Comparison of ENCODE assay signal across 8 cellular contexts in genomic region chr20:44651507-44652373, GRCh38. TPM values are rescaled to one million over a fixed set of nuclear protein-coding genes. Genes with fewer than 3 reads are reported as not detected.
DNase-seq lines count a peak whose midpoint lies in the region; ATAC-seq, FAIRE-seq and TF ChIP-seq lines count a peak whose summit lies in the region.

Gene ADA, minus strand, starts transcription at chr20:44651699. Its CDS starts 92 bp downstream, at chr20:44651607.

- peaks cover 2% of the 10 kb centered on the region for H3K36me3 Mint-ChIP-seq in activated naive CD8-positive, alpha-beta T cell treated with anti-CD3 and anti-CD28 coated beads, Interleukin-2, amount 50 U/mL, for 24 hours (ENCODE audit: low read depth)

- TF ChIP-seq POLR2A in ovary (IDR thresholded peaks at IDR 0.05), result peak; percentile 23

- H3K9me3 ChIP-seq in cardiac muscle cell (ENCODE audit: low read depth) (no peaks in the 10 kb centered on the region), ovary (no peaks in the 10 kb centered on the region)

- peak; percentile 26 for ATAC-seq in HG03159 (IDR thresholded peaks at IDR 0.05; ENCODE audit: unreplicated experiment)
- peak; percentile 51 for ATAC-seq in activated naive CD8-positive, alpha-beta T cell treated with anti-CD3 and anti-CD28 coated beads, Interleukin-2, amount 50 U/mL, for 24 hours

- H3K36me3 ChIP-seq in cardiac muscle cell (no peaks in the 10 kb centered on the region), ovary (no peaks in the 10 kb centered on the region)

- DNase-seq in Daoy (ENCODE audit: low read depth), result peak; percentile 56
- DNase-seq in RCC 7860 (ENCODE audit: low spot score), result peak; percentile 23
- peak; percentile 49 for DNase-seq in activated naive CD8-positive, alpha-beta T cell treated with anti-CD3 and anti-CD28 coated beads, Interleukin-2, amount 50 U/mL, for 24 hours
- DNase-seq in cardiac muscle cell (ENCODE audit: low read depth in 1 of 2, low spot score in 1 of 2), result peak; percentile 63 to 84
- peak; percentile 58 to 71 (median 66) for DNase-seq in ovary
- DNase-seq in DMS79 (lab: John Stamatoyannopoulos, UW), result no peak
- DNase-seq in inferior parietal cortex (ENCODE audit: extremely low spot score), result no peak

- H3K4me1 ChIP-seq in cardiac muscle cell (ENCODE audit: low read depth) (no peaks in the 10 kb centered on the region), ovary (ENCODE audit: insufficient read depth) (no peaks in the 10 kb centered on the region)

- TF ChIP-seq CTCF in cardiac muscle cell (IDR thresholded peaks at IDR 0.05; ENCODE audit: low read depth, low read length) (peak; percentile 11), ovary (IDR thresholded peaks at IDR 0.05) (no peak)

- peak within 1 kb of the TSS; percentile 82 for H3K4me3 ChIP-seq in cardiac muscle cell
- peak within 1 kb of the TSS; percentile 72 for H3K4me3 ChIP-seq in ovary

- intact Hi-C loops in ovary (cut with DNase I), result no loop called here

- no peak for TF ChIP-seq EP300 in ovary (IDR thresholded peaks at IDR 0.05)

- peak within 1 kb of the TSS; percentile 84 for H3K4me3 Mint-ChIP-seq in activated naive CD8-positive, alpha-beta T cell treated with anti-CD3 and anti-CD28 coated beads, Interleukin-2, amount 50 U/mL, for 24 hours

- H3K27me3 ChIP-seq in cardiac muscle cell (no peaks in the 10 kb centered on the region), ovary (no peaks in the 10 kb centered on the region)

- no peaks in the 10 kb centered on the region for H3K9me3 Mint-ChIP-seq in activated naive CD8-positive, alpha-beta T cell treated with anti-CD3 and anti-CD28 coated beads, Interleukin-2, amount 50 U/mL, for 24 hours

- H3K27me3 Mint-ChIP-seq in activated naive CD8-positive, alpha-beta T cell treated with anti-CD3 and anti-CD28 coated beads, Interleukin-2, amount 50 U/mL, for 24 hours, result no peaks in the 10 kb centered on the region

- H3K27ac ChIP-seq in cardiac muscle cell (peak within 1 kb of the TSS; percentile 21), ovary (peak within 1 kb of the TSS; percentile 12 to 32)

- no peak for FAIRE-seq in RCC 7860 (lab: Jason Lieb, UNC)

- peaks cover 44% of the 10 kb centered on the region for H3K4me1 Mint-ChIP-seq in activated naive CD8-positive, alpha-beta T cell treated with anti-CD3 and anti-CD28 coated beads, Interleukin-2, amount 50 U/mL, for 24 hours

- 0 to 1% (median 0%) methylated on average over 30 to 91 of the region's 91 CpGs for WGBS in ovary, 3 donors

- peak within 1 kb of the TSS; percentile 82 for H3K27ac Mint-ChIP-seq in activated naive CD8-positive, alpha-beta T cell treated with anti-CD3 and anti-CD28 coated beads, Interleukin-2, amount 50 U/mL, for 24 hours

RNA-seq across cellular contexts. Expression of gene ADA, which starts in this region (rescaled TPM):
- total RNA-seq in Daoy (2014; rRNA removed; shearing (Covaris generic)), result 4.7 and 6.3 TPM in 2 replicates
- 10.0 and 18.9 TPM in 2 replicates for total RNA-seq in cardiac muscle cell
- 16.7 and 28.6 TPM in 2 replicates for polyA plus RNA-seq in cardiac muscle cell
- total RNA-seq in ovary, result 1 to 10 TPM; 1.1 to 5.7 (median 3.2) TPM
- 1 to 10 TPM; 2.8 to 7.4 TPM for polyA plus RNA-seq in ovary

Comparison
In these comparisons a context has a peak if more than half of its experiments do, and no peak if none do; other contexts are left out.
1. DNase-seq: peak in Daoy (single experiment), RCC 7860 (single experiment), activated naive CD8-positive, alpha-beta T cell treated with anti-CD3 and anti-CD28 coated beads, Interleukin-2, amount 50 U/mL, for 24 hours (single experiment), cardiac muscle cell (2 of 2) and ovary (5 of 5); none in DMS79 (single experiment) and inferior parietal cortex (single experiment).